8 cellular contexts compared by ENCODE assay signal in the genomic region with DNA sequence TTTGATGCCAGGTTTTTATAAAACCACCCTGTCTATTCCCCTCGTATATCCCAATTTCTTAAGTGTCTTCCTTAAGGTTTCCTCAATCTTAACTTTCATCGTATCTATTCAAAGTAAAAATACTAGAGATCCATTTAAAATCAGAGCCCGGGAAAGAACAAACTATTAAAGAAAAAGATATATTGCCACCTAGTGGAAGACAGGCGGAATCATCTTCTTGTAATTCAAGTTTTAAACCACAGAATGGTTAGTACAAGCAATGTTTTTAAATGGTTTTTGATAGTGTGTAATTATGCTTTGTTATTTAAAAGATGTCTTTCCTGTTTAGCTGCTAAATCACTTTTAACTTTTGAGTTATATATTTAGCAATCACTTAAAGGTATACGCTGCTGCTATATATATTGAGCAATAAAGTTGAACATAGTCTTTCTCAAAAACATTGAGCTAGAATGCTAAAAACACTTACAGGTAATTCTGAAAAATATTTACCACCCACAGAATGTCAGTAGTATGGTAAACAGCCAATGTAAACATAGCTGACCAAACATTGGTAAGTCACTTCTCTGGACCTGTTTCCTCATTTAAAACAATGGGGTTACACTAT. TPM values are rescaled to one million over a fixed set of nuclear protein-coding genes. Genes with fewer than 3 reads are reported as not detected.
DNase-seq lines count a peak whose midpoint lies in the region; ATAC-seq and TF ChIP-seq lines count a peak whose summit lies in the region.

No MANE protein-coding gene starts in this region.

- no peaks in the 10 kb centered on the region for H3K36me3 ChIP-seq in lower lobe of right lung

- in situ Hi-C loops in astrocyte of the spinal cord (cut with HindIII; ENCODE audit: low sequenced_read_pairs), result no loop called here

- H3K4me3 ChIP-seq in astrocyte of the spinal cord (ENCODE audit: low read depth, low read length), result no peak overlapping the region
- no peak overlapping the region for H3K4me3 ChIP-seq in lower lobe of right lung

- intact Hi-C loops in lower lobe of right lung (cut with DNase I), result no loop called here

- DNase-seq in A172 (ENCODE audit: low spot score), result peak; percentile 13
- peak; percentile 66 for DNase-seq in NCI-H146 treated with DMSO at 0.1 percent for 48 hours (lab: John Stamatoyannopoulos, UW; ENCODE audit: unreplicated experiment)
- DNase-seq in astrocyte of the spinal cord (ENCODE audit: low read depth, low spot score), result peak; percentile 66
- no peak for DNase-seq in lower lobe of right lung
- no peak for DNase-seq in activated CD4-positive, alpha-beta T cell treated with anti-CD3 and anti-CD28 coated beads, Interleukin-2, amount 50 U/mL, for 4 hours

- H3K9me3 ChIP-seq in lower lobe of right lung, result no peaks in the 10 kb centered on the region

- H3K27me3 ChIP-seq in lower lobe of right lung (ENCODE audit: low read depth), result peaks cover 19% of the 10 kb centered on the region

- TF ChIP-seq CTCF in GM12872 (IDR thresholded peaks at IDR 0.05; ENCODE audit: insufficient read depth, low read depth, low read length) (peak; percentile 51), astrocyte of the spinal cord (IDR thresholded peaks at IDR 0.05; ENCODE audit: low read depth, low read length) (peak; percentile 52), lower lobe of right lung (IDR thresholded peaks at IDR 0.05) (peak; percentile 70)

- H3K4me1 ChIP-seq in lower lobe of right lung, result no peaks in the 10 kb centered on the region

- H3K27ac ChIP-seq in lower lobe of right lung, result no peak overlapping the region

- ATAC-seq in lower lobe of right lung, result no peak
- no peak for ATAC-seq in GM18517 (IDR thresholded peaks at IDR 0.05; ENCODE audit: unreplicated experiment)
- no peak for ATAC-seq in HG03432 (IDR thresholded peaks at IDR 0.05; ENCODE audit: unreplicated experiment)

RNA-seq across cellular contexts. Expression of gene PRDM8, which starts 18.2 kb away (rescaled TPM):
- 3.2 and 3.4 TPM in 2 replicates for total RNA-seq in A172 (2014; rRNA removed; shearing (Covaris generic))
- 1.6 TPM for total RNA-seq in lower lobe of right lung

RNA-seq across cellular contexts. Expression of gene FGF5, which starts 50.9 kb away (rescaled TPM):
- total RNA-seq in A172 (2014; rRNA removed; shearing (Covaris generic)), result 0.91 and 1.5 TPM in 2 replicates
- not detected for total RNA-seq in lower lobe of right lung

Comparison
In these comparisons a context has a peak if more than half of its experiments do, and no peak if none do; other contexts are left out.
1. DNase-seq: peak in A172 (single experiment), NCI-H146 treated with DMSO at 0.1 percent for 48 hours (single experiment) and astrocyte of the spinal cord (single experiment); none in lower lobe of right lung (single experiment) and activated CD4-positive, alpha-beta T cell treated with anti-CD3 and anti-CD28 coated beads, Interleukin-2, amount 50 U/mL, for 4 hours (0 of 2).
2. Peak in every context shown above with its lines, with median percentiles within 50 percentile points of each other: CTCF ChIP-seq.